33 cellular contexts compared by ENCODE assay signal in the genomic region with DNA sequence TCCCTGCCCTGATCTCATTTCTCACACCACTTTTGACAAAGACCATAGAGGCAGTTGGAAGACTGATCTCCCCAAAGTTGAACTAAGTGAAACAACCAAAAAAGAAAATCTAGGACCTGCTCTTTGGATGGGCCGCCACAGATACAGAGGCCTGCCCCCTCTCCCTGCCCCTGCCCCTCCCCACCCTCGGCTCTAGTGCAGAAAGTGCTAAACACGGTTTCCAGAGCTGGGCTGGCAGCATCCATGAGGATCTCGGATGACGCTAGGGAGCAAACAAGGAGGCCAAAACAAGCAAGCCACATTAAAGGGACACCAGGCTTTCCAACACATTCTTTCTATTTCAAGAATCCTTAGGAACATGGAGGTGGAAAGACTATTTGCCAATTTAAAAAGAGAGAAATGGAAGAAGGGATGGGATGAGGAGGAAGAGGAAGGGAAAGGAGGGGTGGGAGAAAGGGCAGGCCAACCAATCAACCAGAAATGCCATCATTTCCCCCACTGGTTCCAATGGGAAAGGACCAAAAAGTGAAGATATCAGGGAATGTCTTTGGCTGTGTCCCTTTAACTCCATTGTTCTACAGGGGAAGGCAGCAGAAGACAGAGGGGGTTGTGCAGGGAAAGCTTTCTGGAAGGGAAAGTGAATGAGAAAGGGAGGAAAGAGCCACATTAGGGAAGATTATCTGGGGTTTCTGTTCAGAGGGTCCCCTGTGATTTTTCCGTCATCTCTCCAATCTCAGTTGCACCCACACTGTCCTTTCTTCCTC. TPM values are rescaled to one million over a fixed set of nuclear protein-coding genes. Genes with fewer than 3 reads are reported as not detected.
"Had no signal": no experiment of that assay in that cellular context is flagged by ENCODE, and none has a peak within 500 bp of the region (broad histone marks: within the 10 kb centered on the region; RNA-seq: fewer than 3 reads in every experiment).

No MANE protein-coding gene starts in this region.

- H3K36me3 Mint-ChIP-seq: activated naive CD4-positive, alpha-beta T cell treated with anti-CD3 and anti-CD28 coated beads, Interleukin-2, amount 10 ng/mL, durations not matched to agents 7 days and 5 days; activated naive CD4-positive, alpha-beta T cell treated with anti-CD3 and anti-CD28 coated beads, Interleukin-2, amount 50 U/mL, for 72 hours; activated naive CD8-positive, alpha-beta T cell treated with anti-CD3 and anti-CD28 coated beads, Interleukin-2, amount 10 ng/mL, durations not matched to agents 7 days and 5 days had no signal

- DNase-seq: activated CD4-positive, alpha-beta T cell treated with anti-CD3 and anti-CD28 coated beads for 48 hours; activated CD4-positive, alpha-beta T cell treated with anti-CD3 and anti-CD28 coated beads, Interleukin-2, amount 50 U/mL, for 1 hour; activated CD4-positive, alpha-beta T cell treated with anti-CD3 and anti-CD28 coated beads, Interleukin-2, amount 50 U/mL, for 48 hours; activated CD8-positive, alpha-beta memory T cell treated with anti-CD3 and anti-CD28 coated beads for 24 hours; activated CD8-positive, alpha-beta T cell treated with anti-CD3 and anti-CD28 coated beads for 36 hours; activated gamma-delta T cell; activated naive CD4-positive, alpha-beta T cell; activated naive CD4-positive, alpha-beta T cell treated with anti-CD3 and anti-CD28 coated beads, Interleukin-2, amount 10 ng/mL, durations not matched to agents 7 days and 5 days; activated naive CD8-positive, alpha-beta T cell treated with anti-CD3 and anti-CD28 coated beads, Interleukin-2, amount 10 ng/mL, durations not matched to agents 7 days and 5 days; activated T-cell treated with anti-CD3 and anti-CD28 coated beads, Interleukin-2, amount 50 U/mL, for 1 hour; activated T-cell treated with anti-CD3 and anti-CD28 coated beads, Interleukin-2, amount 50 U/mL, for 48 hours; central memory CD4-positive, alpha-beta T cell; cerebellar nuclear complex; colonic mucosa; effector CD8-positive, alpha-beta T cell; esophagus squamous epithelium; foreskin fibroblast; T-helper 2 cell had no signal

- H3K9me3 ChIP-seq: ascending aorta, breast epithelium, colonic mucosa, esophagus squamous epithelium had no signal

- H3K4me3 ChIP-seq: ascending aorta, breast epithelium, cardiac muscle cell, colonic mucosa, esophagus squamous epithelium had no signal

- H3K4me3 Mint-ChIP-seq: activated CD8-positive, alpha-beta T cell treated with anti-CD3 and anti-CD28 coated beads for 36 hours; activated naive CD4-positive, alpha-beta T cell treated with anti-CD3 and anti-CD28 coated beads, Interleukin-2, amount 10 ng/mL, durations not matched to agents 7 days and 5 days; activated naive CD8-positive, alpha-beta T cell treated with anti-CD3 and anti-CD28 coated beads, Interleukin-2, amount 10 ng/mL, durations not matched to agents 7 days and 5 days; activated T-helper 1 cell treated with anti-CD3 and anti-CD28 coated beads, Interleukin-12 subunit alpha, Interleukin-12 subunit beta, Interleukin-2, Interleukin-4 antibody, amounts not matched to agents 30 ng/mL and 10 ng/mL and 1 ng/mL, durations not matched to agents 14 hours and 24 hours and 36 hours; brain had no signal

- ATAC-seq: activated CD4-positive, CD25-positive, alpha-beta regulatory T cell treated with anti-CD3 and anti-CD28 coated beads, Interleukin-2, amount 50 U/mL, for 24 hours; activated CD8-positive, alpha-beta T cell treated with anti-CD3 and anti-CD28 coated beads for 36 hours; activated naive CD4-positive, alpha-beta T cell treated with anti-CD3 and anti-CD28 coated beads, Interleukin-2, amount 50 U/mL, for 72 hours had no signal

- H3K36me3 ChIP-seq: ascending aorta, breast epithelium had no signal

- H3K4me1 Mint-ChIP-seq: activated naive CD4-positive, alpha-beta T cell treated with anti-CD3 and anti-CD28 coated beads, Interleukin-2, amount 10 ng/mL, durations not matched to agents 7 days and 5 days; activated naive CD8-positive, alpha-beta T cell treated with anti-CD3 and anti-CD28 coated beads, Interleukin-2, amount 10 ng/mL, durations not matched to agents 7 days and 5 days had no signal

- H3K27me3 ChIP-seq: ascending aorta, breast epithelium, cardiac muscle cell, colonic mucosa, esophagus squamous epithelium had no signal

- FAIRE-seq: endometrium, endothelial cell of umbilical vein, frontal cortex had no signal

- H3K27ac ChIP-seq: ascending aorta, cardiac muscle cell, colonic mucosa, epithelial cell of prostate, esophagus squamous epithelium had no signal

- H3K27me3 Mint-ChIP-seq: activated CD8-positive, alpha-beta T cell treated with anti-CD3 and anti-CD28 coated beads for 36 hours had no signal

- H3K27ac Mint-ChIP-seq: activated CD8-positive, alpha-beta T cell treated with anti-CD3 and anti-CD28 coated beads for 36 hours; activated naive CD4-positive, alpha-beta T cell treated with anti-CD3 and anti-CD28 coated beads, Interleukin-2, amount 10 ng/mL, durations not matched to agents 7 days and 5 days; activated naive CD4-positive, alpha-beta T cell treated with anti-CD3 and anti-CD28 coated beads, Interleukin-2, amount 50 U/mL, for 72 hours; activated naive CD8-positive, alpha-beta T cell treated with anti-CD3 and anti-CD28 coated beads, Interleukin-2, amount 10 ng/mL, durations not matched to agents 7 days and 5 days; activated T-helper 1 cell treated with anti-CD3 and anti-CD28 coated beads, Interleukin-12 subunit alpha, Interleukin-12 subunit beta, Interleukin-2, Interleukin-4 antibody, amounts not matched to agents 30 ng/mL and 10 ng/mL and 1 ng/mL, durations not matched to agents 14 hours and 24 hours and 36 hours; activated T-helper 2 cell treated with anti-CD3 and anti-CD28 coated beads, Interferon-gamma antibody, Interleukin-2, Interleukin-4, amounts not matched to agents 10 μg/mL and 5 μg/mL and 100 μg/mL, durations not matched to agents 14 hours and 24 hours and 36 hours had no signal

- H3K9me3 Mint-ChIP-seq: activated CD8-positive, alpha-beta T cell treated with anti-CD3 and anti-CD28 coated beads for 36 hours; activated naive CD4-positive, alpha-beta T cell treated with anti-CD3 and anti-CD28 coated beads, Interleukin-2, amount 10 ng/mL, durations not matched to agents 7 days and 5 days; activated naive CD4-positive, alpha-beta T cell treated with anti-CD3 and anti-CD28 coated beads, Interleukin-2, amount 50 U/mL, for 72 hours; activated naive CD8-positive, alpha-beta T cell treated with anti-CD3 and anti-CD28 coated beads, Interleukin-2, amount 10 ng/mL, durations not matched to agents 7 days and 5 days; activated T-helper 1 cell treated with anti-CD3 and anti-CD28 coated beads, Interleukin-12 subunit alpha, Interleukin-12 subunit beta, Interleukin-2, Interleukin-4 antibody, amounts not matched to agents 30 ng/mL and 10 ng/mL and 1 ng/mL, durations not matched to agents 14 hours and 24 hours and 36 hours; activated T-helper 2 cell treated with anti-CD3 and anti-CD28 coated beads, Interferon-gamma antibody, Interleukin-2, Interleukin-4, amounts not matched to agents 10 μg/mL and 5 μg/mL and 100 μg/mL, durations not matched to agents 14 hours and 24 hours and 36 hours had no signal

- H3K4me1 ChIP-seq: ascending aorta, esophagus squamous epithelium had no signal

RNA-seq across cellular contexts. Expression of a gene that starts 38.3 kb away (rescaled TPM):
- total RNA-seq: activated CD8-positive, alpha-beta T cell treated with anti-CD3 and anti-CD28 coated beads for 36 hours; activated naive CD8-positive, alpha-beta T cell treated with anti-CD3 and anti-CD28 coated beads, Interleukin-2, amount 10 ng/mL, durations not matched to agents 7 days and 5 days; activated T-helper 1 cell treated with anti-CD3 and anti-CD28 coated beads, Interleukin-12 subunit alpha, Interleukin-12 subunit beta, Interleukin-2, Interleukin-4 antibody, amounts not matched to agents 30 ng/mL and 10 ng/mL and 1 ng/mL, durations not matched to agents 14 hours and 24 hours and 36 hours; ascending aorta; endothelial cell of umbilical vein; T-helper 1 cell treated with Interleukin-12 subunit alpha and Interleukin-12 subunit beta and Interleukin-4 antibody, amounts not matched to agents 30 ng/mL and 1 ng/mL, for 36 hours had no signal
- polyA plus RNA-seq: endothelial cell of umbilical vein, fibroblast of lung had no signal

RNA-seq across cellular contexts. Expression of a gene that starts 55.8 kb away (rescaled TPM):
- total RNA-seq: activated CD8-positive, alpha-beta T cell treated with anti-CD3 and anti-CD28 coated beads for 36 hours; activated naive CD8-positive, alpha-beta T cell treated with anti-CD3 and anti-CD28 coated beads, Interleukin-2, amount 10 ng/mL, durations not matched to agents 7 days and 5 days; activated T-helper 1 cell treated with anti-CD3 and anti-CD28 coated beads, Interleukin-12 subunit alpha, Interleukin-12 subunit beta, Interleukin-2, Interleukin-4 antibody, amounts not matched to agents 30 ng/mL and 10 ng/mL and 1 ng/mL, durations not matched to agents 14 hours and 24 hours and 36 hours; activated T-helper 2 cell treated with anti-CD3 and anti-CD28 coated beads, Interferon-gamma antibody, Interleukin-2, Interleukin-4, amounts not matched to agents 10 μg/mL and 5 μg/mL and 100 μg/mL, durations not matched to agents 14 hours and 24 hours and 36 hours; ascending aorta; breast epithelium; esophagus squamous epithelium; frontal cortex; T-helper 1 cell treated with Interleukin-12 subunit alpha and Interleukin-12 subunit beta and Interleukin-4 antibody, amounts not matched to agents 30 ng/mL and 1 ng/mL, for 36 hours had no signal
- polyA plus RNA-seq: esophagus had no signal
